In genomic region chr10:105041956-105042355, GRCh38 we compare ENCODE assay signal across 16 cellular contexts.
"Had no signal": no experiment of that assay in that cellular context is flagged by ENCODE, and none has a peak within 500 bp of the region (broad histone marks: within the 10 kb centered on the region; RNA-seq: fewer than 3 reads in every experiment).

No MANE protein-coding gene starts in this region.

- DNase-seq: activated CD4-positive, alpha-beta memory T cell treated with anti-CD3 and anti-CD28 coated beads, Interleukin-2, amount 10 ng/mL, durations not matched to agents 7 days and 5 days; activated effector memory CD4-positive, alpha-beta T cell treated with anti-CD3 and anti-CD28 coated beads, Interleukin-2, amount 50 U/mL, for 16 hours; activated T-cell treated with anti-CD3 and anti-CD28 coated beads, Interleukin-2, amount 50 U/mL, for 24 hours; amniotic stem cell; effector CD8-positive, alpha-beta T cell; gastrocnemius medialis; heart right ventricle; left lung; naive thymus-derived CD8-positive, alpha-beta T cell had no signal

- FAIRE-seq: endothelial cell of umbilical vein had no signal

- H3K27ac ChIP-seq: body of pancreas, coronary artery, gastrocnemius medialis, heart right ventricle, left lung, neutrophil, parathyroid adenoma, thoracic aorta, VCaP had no signal
